In the genomic region with DNA sequence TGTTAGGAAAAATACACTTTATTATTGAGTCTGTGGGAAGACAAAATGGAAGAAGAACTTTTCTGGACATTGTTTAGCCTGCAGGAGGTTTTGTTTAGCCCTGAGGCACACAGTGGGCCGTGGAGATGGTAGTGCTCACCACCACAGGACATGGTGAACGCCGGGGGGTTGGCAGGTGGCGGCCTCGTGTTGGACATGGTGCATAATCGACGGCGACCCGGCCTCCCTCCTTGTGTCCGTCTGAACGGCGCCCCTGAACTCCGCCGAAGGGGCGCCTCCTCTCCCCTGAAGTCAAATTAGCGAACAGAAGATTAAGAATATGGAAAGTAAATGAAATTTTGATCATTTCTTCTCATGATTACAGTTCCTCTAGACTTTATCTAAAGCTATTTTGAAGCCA, we compare ENCODE assay signal across 22 cellular contexts.
A peak's percentile ranks its signal among the peaks of the same experiment; 100 is the strongest.
DNase-seq lines count a peak whose midpoint lies in the region; ATAC-seq, FAIRE-seq and TF ChIP-seq lines count a peak whose summit lies in the region.
"Had no signal": no experiment of that assay in that cellular context is flagged by ENCODE, and none has a peak within 500 bp of the region (broad histone marks: within the 10 kb centered on the region; RNA-seq: fewer than 3 reads in every experiment).

No MANE protein-coding gene starts in this region.

- no peaks in the 10 kb centered on the region for H3K9me1 ChIP-seq in K562 (ENCODE audit: control insufficient read depth, insufficient read depth, low read length)

- peak overlapping the region; percentile 92 for H3K27ac Mint-ChIP-seq in activated CD4-positive, alpha-beta T cell treated with anti-CD3 and anti-CD28 coated beads, Interleukin-2, amount 10 ng/mL, durations not matched to agents 24 days and 14 days
- peak overlapping the region; percentile 99 for H3K27ac Mint-ChIP-seq in activated naive CD8-positive, alpha-beta T cell
- no peak overlapping the region for H3K27ac Mint-ChIP-seq in activated naive CD8-positive, alpha-beta T cell treated with anti-CD3 and anti-CD28 coated beads for 36 hours
- H3K27ac Mint-ChIP-seq: CD8-positive, alpha-beta memory T cell had no signal

- TF ChIP-seq CTCF in K562 (IDR thresholded peaks at IDR 0.05 in 2 of 3, conservative IDR thresholded peaks at IDR 0.05 in 1 of 3; ENCODE audit: insufficient read depth in 2 of 3, low read depth in 1 of 3, low read length in 3 of 3) (no peak), spleen (IDR thresholded peaks at IDR 0.05 in 8 of 11, conservative IDR thresholded peaks at IDR 0.05 in 3 of 11) (no peak), foreskin fibroblast (IDR thresholded peaks at IDR 0.05; ENCODE audit: low read depth, low read length) (no peak)

- no peak for TF ChIP-seq EP300 in K562 (IDR thresholded peaks at IDR 0.05; ENCODE audit: low read length)

- no peak overlapping the region for H3K27ac ChIP-seq in K562 (ENCODE audit: extremely low read depth, low read depth, low read length)
- no peak overlapping the region for H3K27ac ChIP-seq in spleen
- H3K27ac ChIP-seq: BLaER1, HL-60 had no signal

- H3K79me2 ChIP-seq in K562 (ENCODE audit: control insufficient read depth, insufficient read depth, low read length) = no peaks in the 10 kb centered on the region

- H4K20me1 ChIP-seq in K562 (replicated peaks; ENCODE audit: control insufficient read depth, insufficient read depth, low read length) = no peaks in the 10 kb centered on the region

- H3K27me3 Mint-ChIP-seq in activated CD4-positive, alpha-beta T cell treated with anti-CD3 and anti-CD28 coated beads, Interleukin-2, amount 10 ng/mL, durations not matched to agents 24 days and 14 days = peaks cover 1% of the 10 kb centered on the region
- no peaks in the 10 kb centered on the region for H3K27me3 Mint-ChIP-seq in activated naive CD8-positive, alpha-beta T cell
- no peaks in the 10 kb centered on the region for H3K27me3 Mint-ChIP-seq in activated naive CD8-positive, alpha-beta T cell treated with anti-CD3 and anti-CD28 coated beads for 36 hours
- H3K27me3 Mint-ChIP-seq: IgD-negative memory B cell had no signal

- in situ Hi-C loops in K562 (cut with MboI) = no loop called here

- peaks cover 9 to 50% of the 10 kb centered on the region in 2 experiments; a peak in 4 of 5 replicates for H3K27me3 ChIP-seq in K562 (ENCODE audit: control insufficient read depth in 2 of 2, insufficient read depth in 2 of 2, low read length in 2 of 2)
- H3K27me3 ChIP-seq in spleen (replicated peaks in 1 of 7) = no peaks in the 10 kb centered on the region
- H3K27me3 ChIP-seq: BLaER1 had no signal

- H3K4me2 ChIP-seq in K562 (ENCODE audit: insufficient read depth, low read length) = no peak overlapping the region
- H3K4me2 ChIP-seq: BLaER1 had no signal

- no peak overlapping the region for H2AFZ ChIP-seq in K562 (ENCODE audit: low read depth, low read length)

- peaks cover 6% of the 10 kb centered on the region for H3K36me3 Mint-ChIP-seq in activated CD4-positive, alpha-beta T cell treated with anti-CD3 and anti-CD28 coated beads, Interleukin-2, amount 10 ng/mL, durations not matched to agents 24 days and 14 days (ENCODE audit: low read depth)
- peaks cover 8% of the 10 kb centered on the region for H3K36me3 Mint-ChIP-seq in activated naive CD8-positive, alpha-beta T cell
- no peaks in the 10 kb centered on the region for H3K36me3 Mint-ChIP-seq in activated naive CD8-positive, alpha-beta T cell treated with anti-CD3 and anti-CD28 coated beads for 36 hours
- H3K36me3 Mint-ChIP-seq: CD8-positive, alpha-beta memory T cell had no signal

- no peaks in the 10 kb centered on the region for H3K9me3 ChIP-seq in K562 (replicated peaks; ENCODE audit: control insufficient read depth, insufficient read depth, low read depth, low read length)
- peaks cover 0 to 18% (median 9%) of the 10 kb centered on the region in 8 donors for H3K9me3 ChIP-seq in spleen

- peak; percentile 11 for FAIRE-seq in K562 (lab: Jason Lieb, UNC)
- FAIRE-seq: A204.1, D721Med, HTR-8/SVneo had no signal

- no peak for TF ChIP-seq RAD21 in K562 (CRISPR knock-in tag; conservative IDR thresholded peaks at IDR 0.05 in 1 of 2, IDR thresholded peaks at IDR 0.05 in 1 of 2)

- peaks cover 43% of the 10 kb centered on the region for H3K4me1 Mint-ChIP-seq in activated CD4-positive, alpha-beta T cell treated with anti-CD3 and anti-CD28 coated beads, Interleukin-2, amount 10 ng/mL, durations not matched to agents 24 days and 14 days
- H3K4me1 Mint-ChIP-seq in activated naive CD8-positive, alpha-beta T cell (ENCODE audit: low read depth) = peaks cover 48% of the 10 kb centered on the region
- H3K4me1 Mint-ChIP-seq in activated naive CD8-positive, alpha-beta T cell treated with anti-CD3 and anti-CD28 coated beads for 36 hours = peaks cover 42% of the 10 kb centered on the region

- WGBS in K562 (ENCODE audit: insufficient coverage, low coverage, missing lambda C conversion rate) = under 1% methylated on average over 16 of the region's 16 CpGs
- 89 to 93% (median 92%) methylated on average over 16 of the region's 16 CpGs for WGBS in spleen, 5 donors

- no peaks in the 10 kb centered on the region for H3K36me3 ChIP-seq in K562 (ENCODE audit: control insufficient read depth, insufficient read depth, low read length)
- peaks cover 0 to 6% (median 0%) of the 10 kb centered on the region in 6 donors for H3K36me3 ChIP-seq in spleen
- H3K36me3 ChIP-seq: HAP-1 had no signal

- DNase-seq in activated CD4-positive, alpha-beta T cell treated with anti-CD3 and anti-CD28 coated beads, Interleukin-2, amount 10 ng/mL, durations not matched to agents 24 days and 14 days = no peak
- no peak for DNase-seq in activated CD4-positive, alpha-beta T cell treated with anti-CD3 and anti-CD28 coated beads for 48 hours
- DNase-seq in activated naive CD8-positive, alpha-beta T cell treated with anti-CD3 and anti-CD28 coated beads for 36 hours = no peak
- DNase-seq in K562 (ENCODE audit: extremely low read depth in 1 of 4, low spot score in 3 of 4) (no peak), spleen (peak; percentile 65), foreskin fibroblast (no peak)
- DNase-seq: CD8-positive, alpha-beta memory T cell; DMS79 treated with DMSO at 0.1 percent for 48 hours; NCI-H1417; NCI-H187 treated with DMSO at 0.1 percent for 48 hours; NCI-H2171; NCI-H446; NK-92 treated with Interleukin-12 subunit alpha and Interleukin-12 subunit beta, amount 100 ng/mL, for 24 hours had no signal

- CTCF ChIA-PET in K562 (lab: Yijun Ruan, JAX; ENCODE audit: low intra/inter-chr PET ratio) = no interaction called here

- H3K9me3 Mint-ChIP-seq in activated CD4-positive, alpha-beta T cell treated with anti-CD3 and anti-CD28 coated beads, Interleukin-2, amount 10 ng/mL, durations not matched to agents 24 days and 14 days = peaks cover 6% of the 10 kb centered on the region
- peaks cover 4% of the 10 kb centered on the region for H3K9me3 Mint-ChIP-seq in activated naive CD8-positive, alpha-beta T cell (ENCODE audit: low read depth)
- no peaks in the 10 kb centered on the region for H3K9me3 Mint-ChIP-seq in activated naive CD8-positive, alpha-beta T cell treated with anti-CD3 and anti-CD28 coated beads for 36 hours

- no peak for TF ChIP-seq POLR2A in K562 (conservative IDR thresholded peaks at IDR 0.05)
- no peak for TF ChIP-seq POLR2A in spleen (IDR thresholded peaks at IDR 0.05)

- POLR2A ChIA-PET in K562 (lab: Yijun Ruan, JAX) = interaction anchor here (0.6 kb wide), 1 partner anchor 189 kb away, joined by 3 read pairs; no protein-coding TSS in a partner anchor

- intact Hi-C loops in activated CD4-positive, alpha-beta T cell treated with anti-CD3 and anti-CD28 coated beads, Interleukin-2, amount 10 ng/mL, durations not matched to agents 24 days and 14 days (cut with micrococcal nuclease) = no loop called here
- intact Hi-C loops in K562 (cut with micrococcal nuclease) (no loop called here), spleen (cut with DNase I; ENCODE audit: low total_unique reads) (no loop called here)

- ATAC-seq in K562 (no peak), HG03342 (IDR thresholded peaks at IDR 0.05; ENCODE audit: unreplicated experiment) (no peak)

- no peak overlapping the region for H3K9ac ChIP-seq in K562 (ENCODE audit: insufficient read depth in 1 of 2, low read depth in 2 of 2, low read length in 2 of 2)
- H3K9ac ChIP-seq: BLaER1 had no signal

- H3K4me1 ChIP-seq in K562 (replicated peaks in 1 of 2; ENCODE audit: control insufficient read depth in 2 of 2, insufficient read depth in 2 of 2, low read length in 2 of 2) (no peaks in the 10 kb centered on the region), spleen (peaks cover 0 to 5% (median 0%) of the 10 kb centered on the region in 6 donors)
- H3K4me1 ChIP-seq: HAP-1 had no signal

- BruUV-seq in K562 (replicated peaks; lab: Mats Ljungman, UMichigan) = no TSS peak

- peak overlapping the region; percentile 35 for H3K4me3 Mint-ChIP-seq in activated CD4-positive, alpha-beta T cell treated with anti-CD3 and anti-CD28 coated beads, Interleukin-2, amount 10 ng/mL, durations not matched to agents 24 days and 14 days
- H3K4me3 Mint-ChIP-seq in activated naive CD8-positive, alpha-beta T cell = no peak overlapping the region
- H3K4me3 Mint-ChIP-seq in activated naive CD8-positive, alpha-beta T cell treated with anti-CD3 and anti-CD28 coated beads for 36 hours = no peak overlapping the region
- H3K4me3 Mint-ChIP-seq: CD8-positive, alpha-beta memory T cell; IgD-negative memory B cell had no signal

- H3K4me3 ChIP-seq in K562 (no peak overlapping the region), spleen (no peak overlapping the region), foreskin fibroblast (ENCODE audit: low read depth in 1 of 2, low read length in 2 of 2) (no peak overlapping the region)
- H3K4me3 ChIP-seq: BLaER1, HAP-1 had no signal

TF ChIP-seq in K562, 482 proteins besides CTCF, POLR2A, EP300 and RAD21 (continues in another document):
- TF ChIP-seq ARNT (IDR thresholded peaks at IDR 0.05) = no peak
- TF ChIP-seq, protein P1, sequence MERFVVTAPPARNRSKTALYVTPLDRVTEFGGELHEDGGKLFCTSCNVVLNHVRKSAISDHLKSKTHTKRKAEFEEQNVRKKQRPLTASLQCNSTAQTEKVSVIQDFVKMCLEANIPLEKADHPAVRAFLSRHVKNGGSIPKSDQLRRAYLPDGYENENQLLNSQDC (CRISPR knock-in tag; IDR thresholded peaks at IDR 0.05) = no peak
